ENCODE assay signal across 7 cellular contexts in genomic region chr16:77777745-77778144, GRCh38. TPM values are rescaled to one million over a fixed set of nuclear protein-coding genes. Genes with fewer than 3 reads are reported as not detected.
"Had no signal": no experiment of that assay in that cellular context is flagged by ENCODE, and none has a peak within 500 bp of the region (broad histone marks: within the 10 kb centered on the region; RNA-seq: fewer than 3 reads in every experiment).

No MANE protein-coding gene starts in this region.

- H3K4me3 ChIP-seq: GM23338 had no signal

- H3K27ac Mint-ChIP-seq: GM23338, IgD-negative memory B cell had no signal

- H3K9ac ChIP-seq: KMS-11 had no signal

- H3K4me3 Mint-ChIP-seq: GM23338, H9, IgD-negative memory B cell had no signal

- H3K27ac ChIP-seq: HL-60, KMS-11 had no signal

- ATAC-seq: GM23338 had no signal

- H3K4me2 ChIP-seq: GM23338, KMS-11 had no signal

- DNase-seq: H9, HCEC 1CT, KBM-7 had no signal

- H3K36me3 Mint-ChIP-seq: IgD-negative memory B cell had no signal

- H2AFZ ChIP-seq: GM23338 had no signal

- H3K4me1 Mint-ChIP-seq: IgD-negative memory B cell had no signal

- H3K9me3 Mint-ChIP-seq: GM23338, H9, IgD-negative memory B cell had no signal

RNA-seq across cellular contexts. Expression of gene VAT1L, which starts 10.6 kb away (rescaled TPM):
- polyA plus RNA-seq: IgD-negative memory B cell had no signal
